Comparison of ENCODE assay signal across 19 cellular contexts in the genomic region with DNA sequence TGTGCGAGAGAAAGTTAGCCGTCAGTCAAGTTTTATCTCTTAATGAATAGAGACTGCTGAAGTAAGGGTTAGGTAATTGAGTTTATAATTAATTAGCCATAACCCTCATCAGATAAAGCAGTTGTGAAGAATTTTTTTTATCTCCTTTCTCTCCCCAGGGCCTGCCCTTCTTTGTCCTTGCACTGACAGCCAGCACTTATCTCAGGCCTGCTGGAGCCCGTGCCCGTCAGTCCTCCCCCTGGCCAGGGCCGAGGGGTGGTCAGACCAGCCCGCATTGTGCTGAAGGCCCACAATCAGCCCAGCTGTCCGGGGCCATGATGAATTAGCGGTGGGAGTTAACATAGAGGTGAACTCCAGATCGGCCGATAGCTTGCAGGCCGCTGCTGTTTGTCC.
A peak's percentile ranks its signal among the peaks of the same experiment; 100 is the strongest.
DNase-seq lines count a peak whose midpoint lies in the region; ATAC-seq and TF ChIP-seq lines count a peak whose summit lies in the region.
"Had no signal": no experiment of that assay in that cellular context is flagged by ENCODE, and none has a peak within 500 bp of the region (broad histone marks: within the 10 kb centered on the region; RNA-seq: fewer than 3 reads in every experiment).

No MANE protein-coding gene starts in this region.

- H3K36me3 ChIP-seq in neural progenitor cell, result no peaks in the 10 kb centered on the region

- H3K4me1 Mint-ChIP-seq in neural progenitor cell, result peaks cover 41% of the 10 kb centered on the region
- H3K4me1 Mint-ChIP-seq: CD8-positive, alpha-beta memory T cell had no signal

- no peak overlapping the region for H3K9ac ChIP-seq in neural progenitor cell
- H3K9ac ChIP-seq: BLaER1 treated with 17β-estradiol and CSF1 and Interleukin-3, amounts not matched to agents 10 nM and 100 nM had no signal

- H3K9me3 ChIP-seq in neural progenitor cell (ENCODE audit: low read depth), result no peaks in the 10 kb centered on the region
- H3K9me3 ChIP-seq: BLaER1 treated with 17β-estradiol and CSF1 and Interleukin-3, amounts not matched to agents 10 nM and 100 nM had no signal

- in situ Hi-C loops in ACHN (cut with HindIII; ENCODE audit: low pct_ligation_motif_present, low pct_unique_long_range_greater_than_20kb, low sequenced_read_pairs), result no loop called here

- H4K20me1 ChIP-seq in neural progenitor cell (ENCODE audit: low read depth), result peaks cover 58% of the 10 kb centered on the region

- no peaks in the 10 kb centered on the region for H3K9me3 Mint-ChIP-seq in neural progenitor cell
- H3K9me3 Mint-ChIP-seq: CD8-positive, alpha-beta memory T cell; HFFc6 had no signal

- H3K36me3 Mint-ChIP-seq in neural progenitor cell, result peaks cover 17% of the 10 kb centered on the region
- H3K36me3 Mint-ChIP-seq: CD8-positive, alpha-beta memory T cell had no signal

- no peak overlapping the region for H3K4me3 Mint-ChIP-seq in neural progenitor cell
- H3K4me3 Mint-ChIP-seq: CD8-positive, alpha-beta memory T cell; HFFc6 had no signal

- no peaks in the 10 kb centered on the region for H3K27me3 ChIP-seq in neural progenitor cell
- H3K27me3 ChIP-seq: BLaER1 treated with 17β-estradiol and CSF1 and Interleukin-3, amounts not matched to agents 10 nM and 100 nM had no signal

- no peak for TF ChIP-seq CTCF in neural progenitor cell (IDR thresholded peaks at IDR 0.05)

- peaks cover 10% of the 10 kb centered on the region for H3K27me3 Mint-ChIP-seq in neural progenitor cell (ENCODE audit: insufficient read depth, low read depth)

- intact Hi-C loops in cardiac septum (cut with DNase I) (no loop called here), Right ventricle myocardium inferior (cut with DNase I) (no loop called here)

- no peak for ATAC-seq in Right ventricle myocardium inferior
- ATAC-seq: K562 had no signal

- peaks cover 17% of the 10 kb centered on the region for H3F3A ChIP-seq in neural progenitor cell (ENCODE audit: low read depth)

- no peak overlapping the region for H2AFZ ChIP-seq in neural progenitor cell (replicated peaks)

- H3K4me3 ChIP-seq in neural progenitor cell, result no peak overlapping the region
- H3K4me3 ChIP-seq: BLaER1 treated with 17β-estradiol and CSF1 and Interleukin-3, amounts not matched to agents 10 nM and 100 nM; K562 had no signal

- DNase-seq in cardiac septum (ENCODE audit: low spot score) (peak; percentile 73), Right ventricle myocardium inferior (ENCODE audit: missing footprints) (no peak), islet precursor cell (peak; percentile 47), neural progenitor cell (ENCODE audit: low spot score) (peak; percentile 64), ACHN (no peak), GM19238 (ENCODE audit: insufficient read length, low spot score) (no peak), NCI-H1930 (lab: John Stamatoyannopoulos, UW) (no peak), NCI-H2171 (lab: John Stamatoyannopoulos, UW) (no peak)
- DNase-seq: CD8-positive, alpha-beta memory T cell; DND-41; GF-D8; HFFc6; NCI-H2029; NCI-H2171 treated with DMSO at 0.1 percent for 48 hours; NCI-H446 treated with DMSO at 0.1 percent for 48 hours; NK-92 treated with Interleukin-12 subunit alpha and Interleukin-12 subunit beta, amount 100 ng/mL, for 24 hours; RPMI8226 had no signal

- H3K27ac ChIP-seq in neural progenitor cell, result peak overlapping the region; percentile 23
- H3K27ac ChIP-seq: BLaER1 treated with 17β-estradiol and CSF1 and Interleukin-3, amounts not matched to agents 10 nM and 100 nM had no signal

- H3K4me1 ChIP-seq in neural progenitor cell, result peaks cover 19% of the 10 kb centered on the region
- H3K4me1 ChIP-seq: BLaER1 treated with 17β-estradiol and CSF1 and Interleukin-3, amounts not matched to agents 10 nM and 100 nM had no signal

- no peaks in the 10 kb centered on the region for H3K79me2 ChIP-seq in neural progenitor cell (ENCODE audit: low read depth)

- peak overlapping the region; percentile 71 for H3K27ac Mint-ChIP-seq in neural progenitor cell
- H3K27ac Mint-ChIP-seq: HFFc6 had no signal

- H3K4me2 ChIP-seq in neural progenitor cell, result peak overlapping the region; percentile 44
- H3K4me2 ChIP-seq: BLaER1 treated with 17β-estradiol and CSF1 and Interleukin-3, amounts not matched to agents 10 nM and 100 nM had no signal

Comparison
In these comparisons a context has a peak if more than half of its experiments do, and no peak if none do; other contexts are left out.
1. DNase-seq: peak in cardiac septum (single experiment), islet precursor cell (single experiment) and neural progenitor cell (single experiment); none in Right ventricle myocardium inferior (single experiment), ACHN (single experiment), GM19238 (single experiment), NCI-H1930 (0 of 2) and NCI-H2171 (single experiment).